In genomic region chr2:108577099-108577498, GRCh38 we compare ENCODE assay signal across 19 cellular contexts.
"Had no signal": no experiment of that assay in that cellular context is flagged by ENCODE, and none has a peak within 500 bp of the region (broad histone marks: within the 10 kb centered on the region; RNA-seq: fewer than 3 reads in every experiment).

No MANE protein-coding gene starts in this region.

- H2AFZ ChIP-seq: hepatocyte had no signal

- H3K27me3 Mint-ChIP-seq: activated CD4-positive, alpha-beta T cell treated with anti-CD3 and anti-CD28 coated beads, Interleukin-2, amount 10 ng/mL, durations not matched to agents 7 days and 5 days; activated naive CD4-positive, alpha-beta T cell treated with anti-CD3 and anti-CD28 coated beads, Interleukin-2, amount 10 ng/mL, durations not matched to agents 7 days and 5 days; activated naive CD8-positive, alpha-beta T cell treated with anti-CD3 and anti-CD28 coated beads, Interleukin-2, amount 50 U/mL, for 24 hours had no signal

- H3K4me3 Mint-ChIP-seq: activated CD4-positive, alpha-beta T cell treated with anti-CD3 and anti-CD28 coated beads, Interleukin-2, amount 10 ng/mL, durations not matched to agents 7 days and 5 days; activated naive CD4-positive, alpha-beta T cell treated with anti-CD3 and anti-CD28 coated beads, Interleukin-2, amount 10 ng/mL, durations not matched to agents 7 days and 5 days; activated naive CD8-positive, alpha-beta T cell treated with anti-CD3 and anti-CD28 coated beads, Interleukin-2, amount 50 U/mL, for 24 hours; activated T-cell treated with anti-CD3 and anti-CD28 coated beads, Interleukin-2, amount 50 U/mL, for 4 hours; mesothelial cell of epicardium had no signal

- H3K4me1 Mint-ChIP-seq: activated naive CD4-positive, alpha-beta T cell treated with anti-CD3 and anti-CD28 coated beads, Interleukin-2, amount 10 ng/mL, durations not matched to agents 7 days and 5 days had no signal

- H3K27ac Mint-ChIP-seq: activated CD4-positive, alpha-beta T cell treated with anti-CD3 and anti-CD28 coated beads, Interleukin-2, amount 10 ng/mL, durations not matched to agents 7 days and 5 days; activated naive CD4-positive, alpha-beta T cell treated with anti-CD3 and anti-CD28 coated beads, Interleukin-2, amount 10 ng/mL, durations not matched to agents 7 days and 5 days; activated naive CD8-positive, alpha-beta T cell treated with anti-CD3 and anti-CD28 coated beads, Interleukin-2, amount 50 U/mL, for 24 hours; mesothelial cell of epicardium had no signal

- H3K4me3 ChIP-seq: ascending aorta, hepatocyte, lower lobe of right lung, SK-N-MC, transverse colon, uterus had no signal

- H3K36me3 Mint-ChIP-seq: activated naive CD4-positive, alpha-beta T cell treated with anti-CD3 and anti-CD28 coated beads, Interleukin-2, amount 10 ng/mL, durations not matched to agents 7 days and 5 days; mesothelial cell of epicardium had no signal

- H3K27me3 ChIP-seq: ascending aorta, hepatocyte, transverse colon, uterus had no signal

- DNase-seq: activated CD4-positive, alpha-beta T cell treated with anti-CD3 and anti-CD28 coated beads, Interleukin-2, amount 10 ng/mL, durations not matched to agents 7 days and 5 days; activated CD8-positive, alpha-beta memory T cell treated with anti-CD3 and anti-CD28 coated beads, Interleukin-2, amount 50 U/mL, for 4 hours; activated naive CD4-positive, alpha-beta T cell treated with anti-CD3 and anti-CD28 coated beads, Interleukin-2, amount 10 ng/mL, durations not matched to agents 7 days and 5 days; activated naive CD8-positive, alpha-beta T cell treated with anti-CD3 and anti-CD28 coated beads, Interleukin-2, amount 50 U/mL, for 24 hours; activated T-cell treated with anti-CD3 and anti-CD28 coated beads, Interleukin-2, amount 50 U/mL, for 4 hours; foreskin fibroblast; left cardiac atrium; lower lobe of right lung; stimulated activated CD4-positive, alpha-beta T cell treated with anti-CD3 and anti-CD28 coated beads, Interleukin-4, amount 100 ng/mL, for 1 hour; transverse colon; uterus had no signal

- H3K4me2 ChIP-seq: hepatocyte had no signal

- FAIRE-seq: bronchial epithelial cell, islet of Langerhans had no signal

- ATAC-seq: activated CD4-positive, CD25-positive, alpha-beta regulatory T cell treated with anti-CD3 and anti-CD28 coated beads, Interleukin-2, amount 50 U/mL, for 24 hours; activated naive CD8-positive, alpha-beta T cell treated with anti-CD3 and anti-CD28 coated beads, Interleukin-2, amount 50 U/mL, for 24 hours; activated T-cell treated with anti-CD3 and anti-CD28 coated beads, Interleukin-2, amount 50 U/mL, for 4 hours; left cardiac atrium; lower lobe of right lung had no signal

- H3K27ac ChIP-seq: ascending aorta, epithelial cell of prostate, hepatocyte, lower lobe of right lung, SK-N-MC, uterus had no signal

- H3K9me3 Mint-ChIP-seq: activated CD4-positive, alpha-beta T cell treated with anti-CD3 and anti-CD28 coated beads, Interleukin-2, amount 10 ng/mL, durations not matched to agents 7 days and 5 days; activated naive CD4-positive, alpha-beta T cell treated with anti-CD3 and anti-CD28 coated beads, Interleukin-2, amount 10 ng/mL, durations not matched to agents 7 days and 5 days; activated naive CD8-positive, alpha-beta T cell treated with anti-CD3 and anti-CD28 coated beads, Interleukin-2, amount 50 U/mL, for 24 hours; activated T-cell treated with anti-CD3 and anti-CD28 coated beads, Interleukin-2, amount 50 U/mL, for 4 hours; mesothelial cell of epicardium had no signal

- H3K9me3 ChIP-seq: ascending aorta, lower lobe of right lung, transverse colon, uterus had no signal

- H3K36me3 ChIP-seq: ascending aorta, lower lobe of right lung, transverse colon, uterus had no signal
